Comparison of ENCODE assay signal across 1 cellular context in genomic region chr17:51166987-51167931, GRCh38.
TF ChIP-seq lines count a peak whose summit lies in the region.

No MANE protein-coding gene starts in this region.

TF ChIP-seq in GM12878, 131 proteins besides CTCF, POLR2A, EP300 and RAD21 (continues in another document):
- no peak; the same call in 1 of the 2 replicates for TF ChIP-seq NKRF (conservative IDR thresholded peaks at IDR 0.05)
- TF ChIP-seq RELA (IDR thresholded peaks at IDR 0.05; ENCODE audit: borderline replicate concordance, partially characterized antibody) = no peak
- no peak for TF ChIP-seq CBX3 (IDR thresholded peaks at IDR 0.05; ENCODE audit: borderline replicate concordance, low read depth)
- TF ChIP-seq SPI1 (IDR thresholded peaks at IDR 0.05; ENCODE audit: borderline replicate concordance, insufficient read depth, low read depth, low read length) = 0 out of 2 replicates have a peak, but pooled peaks have one; percentile 1
- peak; percentile 20; the same call in 1 of the 2 replicates for TF ChIP-seq PKNOX1 (IDR thresholded peaks at IDR 0.05)
- TF ChIP-seq IKZF2 (IDR thresholded peaks at IDR 0.05) = peak; percentile 18 to 41; a peak in 2 of 4 replicates
- no peak for TF ChIP-seq BMI1 (IDR thresholded peaks at IDR 0.05; ENCODE audit: borderline replicate concordance)
- no peak for TF ChIP-seq YBX1 (IDR thresholded peaks at IDR 0.05)
- no peak for TF ChIP-seq NR2F1 (conservative IDR thresholded peaks at IDR 0.05)
- no peak for TF ChIP-seq NFYA (IDR thresholded peaks at IDR 0.05; ENCODE audit: borderline replicate concordance, low read depth, low read length)
- TF ChIP-seq TARDBP (IDR thresholded peaks at IDR 0.05; ENCODE audit: borderline replicate concordance) = no peak
- TF ChIP-seq PML (IDR thresholded peaks at IDR 0.05; ENCODE audit: low read length) = 0 out of 2 replicates have a peak, but pooled peaks have one; percentile 5
- TF ChIP-seq ATF3 (IDR thresholded peaks at IDR 0.05; ENCODE audit: borderline replicate concordance, extremely low read depth, low read depth, low read length) = no peak
- TF ChIP-seq ZNF207 (IDR thresholded peaks at IDR 0.05; ENCODE audit: borderline replicate concordance) = no peak
- TF ChIP-seq RUNX3 (IDR thresholded peaks at IDR 0.05; ENCODE audit: low read length) = peak; percentile 4; the same call in 1 of the 2 replicates
- TF ChIP-seq ZZZ3 (IDR thresholded peaks at IDR 0.05; ENCODE audit: control insufficient read depth, insufficient read length, low read depth) = no peak
- TF ChIP-seq CEBPZ (IDR thresholded peaks at IDR 0.05; ENCODE audit: low read depth, low read length) = no peak
- peak; percentile 75 for TF ChIP-seq NBN (IDR thresholded peaks at IDR 0.05)
- no peak for TF ChIP-seq ZNF274 (IDR thresholded peaks at IDR 0.05; ENCODE audit: insufficient read depth, insufficient read length)
- TF ChIP-seq SRF (IDR thresholded peaks at IDR 0.05; ENCODE audit: low read depth in 2 of 2, low read length in 2 of 2) = no peak
- no peak for TF ChIP-seq CHD4 (IDR thresholded peaks at IDR 0.05)
- TF ChIP-seq SMC3 (IDR thresholded peaks at IDR 0.05; ENCODE audit: borderline replicate concordance, low read length) = peak; percentile 38
- TF ChIP-seq HDAC2 (IDR thresholded peaks at IDR 0.05) = no peak
- no peak; the same call in 1 of the 2 replicates for TF ChIP-seq CBFB (IDR thresholded peaks at IDR 0.05; ENCODE audit: low read depth)
- TF ChIP-seq SREBF1 (IDR thresholded peaks at IDR 0.05; ENCODE audit: low read length) = no peak
- TF ChIP-seq MAX (IDR thresholded peaks at IDR 0.05; ENCODE audit: low read depth, low read length) = no peak; the same call in 1 of the 2 replicates
- TF ChIP-seq CREB1 (IDR thresholded peaks at IDR 0.05; ENCODE audit: low read depth) = no peak; the same call in 1 of the 2 replicates
- 0 out of 2 replicates have a peak, but pooled peaks have one; percentile 19 for TF ChIP-seq MTA2 (IDR thresholded peaks at IDR 0.05; ENCODE audit: low read depth)
- TF ChIP-seq SKIL (IDR thresholded peaks at IDR 0.05; ENCODE audit: low read depth, poor library complexity, severe bottlenecking) = no peak
- TF ChIP-seq MLLT1 (IDR thresholded peaks at IDR 0.05) = no peak; the same call in 1 of the 2 replicates
- no peak for TF ChIP-seq WRNIP1 (IDR thresholded peaks at IDR 0.05; ENCODE audit: borderline replicate concordance, low read depth, low read length)
- TF ChIP-seq EGR1 (IDR thresholded peaks at IDR 0.05; ENCODE audit: borderline replicate concordance in 1 of 2, low read depth in 2 of 2, low read length in 2 of 2) = peak in 1 of 2 experiments; percentile 23; a peak in 1 of 3 replicates
- no peak for TF ChIP-seq ZBTB40 (IDR thresholded peaks at IDR 0.05; ENCODE audit: borderline replicate concordance)
- TF ChIP-seq EED (IDR thresholded peaks at IDR 0.05; ENCODE audit: low read depth) = no peak
- no peak for TF ChIP-seq ZNF687 (IDR thresholded peaks at IDR 0.05)
- TF ChIP-seq GATAD2B (conservative IDR thresholded peaks at IDR 0.05; ENCODE audit: low read depth) = no peak
- 0 out of 4 replicates have a peak, but pooled peaks have one; percentile 5 to 21 for TF ChIP-seq BHLHE40 (IDR thresholded peaks at IDR 0.05; ENCODE audit: borderline replicate concordance in 1 of 2, low read depth in 2 of 2, low read length in 1 of 2)
- TF ChIP-seq TCF12 (IDR thresholded peaks at IDR 0.05; ENCODE audit: low read depth, low read length) = peak; percentile 27; the same call in 1 of the 2 replicates
- no peak for TF ChIP-seq HDGF (IDR thresholded peaks at IDR 0.05)
- no peak for TF ChIP-seq MYB (IDR thresholded peaks at IDR 0.05; ENCODE audit: borderline replicate concordance, low read depth, low read length)
- TF ChIP-seq MEF2B (IDR thresholded peaks at IDR 0.05; ENCODE audit: partially characterized antibody, poor library complexity, severe bottlenecking) = no peak
- TF ChIP-seq CREM (IDR thresholded peaks at IDR 0.05; ENCODE audit: low read depth) = no peak
